In the genomic region with DNA sequence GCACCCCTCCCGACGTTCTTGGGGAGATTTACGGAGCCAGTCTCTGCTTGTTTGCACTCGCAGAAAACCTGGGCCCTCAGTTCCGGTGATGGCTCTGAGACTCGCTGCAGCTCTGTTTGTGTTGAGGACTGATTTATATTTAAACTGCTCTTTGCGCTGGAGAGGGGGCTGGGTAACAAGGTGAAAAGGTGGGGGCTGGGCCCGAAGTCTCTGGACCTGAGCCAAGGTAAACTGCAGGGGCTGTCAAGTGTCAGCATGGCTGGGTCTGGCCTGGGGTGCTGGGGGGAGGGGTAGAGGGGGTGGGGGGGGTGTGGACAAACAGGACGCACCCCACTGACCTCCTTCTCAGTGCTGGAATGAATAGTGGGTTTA, we compare ENCODE assay signal across 8 cellular contexts. TPM values are rescaled to one million over a fixed set of nuclear protein-coding genes. Genes with fewer than 3 reads are reported as not detected.
A peak's percentile ranks its signal among the peaks of the same experiment; 100 is the strongest.
DNase-seq lines count a peak whose midpoint lies in the region; ATAC-seq and TF ChIP-seq lines count a peak whose summit lies in the region.
"Had no signal": no experiment of that assay in that cellular context is flagged by ENCODE, and none has a peak within 500 bp of the region (broad histone marks: within the 10 kb centered on the region; RNA-seq: fewer than 3 reads in every experiment).

No MANE protein-coding gene starts in this region.

- peaks cover 49 to 57% of the 10 kb centered on the region in 2 donors for H3K27me3 Mint-ChIP-seq in T-cell
- H3K27me3 Mint-ChIP-seq in stimulated activated memory B cell treated with anti-CD40 and anti-IgM and Interleukin-4, amounts not matched to agents 10 μg/mL and 1 μg/mL and 100 μg/mL, for 72 hours = peaks cover 54% of the 10 kb centered on the region

- no peaks in the 10 kb centered on the region for H3K36me3 Mint-ChIP-seq in T-cell
- H3K36me3 Mint-ChIP-seq in stimulated activated memory B cell treated with anti-CD40 and anti-IgM and Interleukin-4, amounts not matched to agents 10 μg/mL and 1 μg/mL and 100 μg/mL, for 72 hours = no peaks in the 10 kb centered on the region

- H3K79me2 ChIP-seq in hepatocyte = no peaks in the 10 kb centered on the region

- H3K27me3 ChIP-seq in HUES6 (ENCODE audit: control insufficient read depth, insufficient read depth, low read length) = peaks cover 45% of the 10 kb centered on the region
- peaks cover 23% of the 10 kb centered on the region for H3K27me3 ChIP-seq in hepatocyte

- POLR2A ChIA-PET in T-cell (lab: Charles Lee) = no interaction called here

- CTCF ChIA-PET in T-cell (lab: Charles Lee) = no interaction called here

- H3K4me2 ChIP-seq in hepatocyte = peak overlapping the region; percentile 100

- ATAC-seq in T-cell (replicated peaks in 1 of 4) = no peak
- no peak for ATAC-seq in stimulated activated memory B cell treated with anti-CD40 and anti-IgM and Interleukin-4, amounts not matched to agents 10 μg/mL and 1 μg/mL and 100 μg/mL, for 72 hours

- WGBS in hepatocyte (ENCODE audit: low lambda C conversion rate, missing lambda C conversion rate) = 7% methylated on average over 9 of the region's 9 CpGs

- H4K20me1 ChIP-seq in hepatocyte (ENCODE audit: insufficient read depth, poor library complexity, severe bottlenecking) = no peaks in the 10 kb centered on the region

- H3K4me3 Mint-ChIP-seq in T-cell = peak overlapping the region in 2 of 3 donors; percentile 35 to 74
- peak overlapping the region; percentile 48 for H3K4me3 Mint-ChIP-seq in stimulated activated memory B cell treated with anti-CD40 and anti-IgM and Interleukin-4, amounts not matched to agents 10 μg/mL and 1 μg/mL and 100 μg/mL, for 72 hours

- H3K9me2 ChIP-seq in hepatocyte (replicated peaks; ENCODE audit: insufficient read depth) = no peaks in the 10 kb centered on the region

- H3K4me1 ChIP-seq in HUES6 (ENCODE audit: control insufficient read depth, insufficient read depth, low read length) (peaks cover 9% of the 10 kb centered on the region), hepatocyte (ENCODE audit: insufficient read depth) (peaks cover 11% of the 10 kb centered on the region)

- peak overlapping the region; percentile 72 for H2AFZ ChIP-seq in hepatocyte

- no peaks in the 10 kb centered on the region for H3K9me3 Mint-ChIP-seq in T-cell
- H3K9me3 Mint-ChIP-seq in stimulated activated memory B cell treated with anti-CD40 and anti-IgM and Interleukin-4, amounts not matched to agents 10 μg/mL and 1 μg/mL and 100 μg/mL, for 72 hours = no peaks in the 10 kb centered on the region

- in situ Hi-C loops in GM13977 (cut with MboI; ENCODE audit: low pct_unique_long_range_greater_than_20kb, low sequenced_read_pairs, unreplicated experiment) = no loop called here

- no peak overlapping the region for H3K27ac Mint-ChIP-seq in T-cell
- no peak overlapping the region for H3K27ac Mint-ChIP-seq in stimulated activated memory B cell treated with anti-CD40 and anti-IgM and Interleukin-4, amounts not matched to agents 10 μg/mL and 1 μg/mL and 100 μg/mL, for 72 hours

- no peak for DNase-seq in T-cell
- DNase-seq in hepatocyte (ENCODE audit: low spot score) = peak; percentile 69
- DNase-seq in EL = no peak
- DNase-seq in GM13977 (ENCODE audit: low spot score) = no peak
- no peak for DNase-seq in NCI-H446 (lab: John Stamatoyannopoulos, UW)
- DNase-seq: cerebellar nuclear complex had no signal

- no peak overlapping the region for H3K27ac ChIP-seq in HUES6 (ENCODE audit: low read depth, low read length)
- peak overlapping the region; percentile 70 for H3K27ac ChIP-seq in hepatocyte

- H3K4me3 ChIP-seq in HUES6 (ENCODE audit: low read depth, low read length) (peak overlapping the region; percentile 73), hepatocyte (peak overlapping the region; percentile 82)

- H3K36me3 ChIP-seq in HUES6 (ENCODE audit: control insufficient read depth, insufficient read depth, low read length) (no peaks in the 10 kb centered on the region), hepatocyte (replicated peaks; ENCODE audit: insufficient read depth, low read depth) (no peaks in the 10 kb centered on the region)

- H3K9me3 ChIP-seq in HUES6 (ENCODE audit: control insufficient read depth, insufficient read depth, low read depth, low read length) (no peaks in the 10 kb centered on the region), hepatocyte (ENCODE audit: low read depth) (no peaks in the 10 kb centered on the region)

- no peak for TF ChIP-seq CTCF in hepatocyte (IDR thresholded peaks at IDR 0.05; ENCODE audit: poor library complexity)
- no peak for TF ChIP-seq CTCF in GM13977 (IDR thresholded peaks at IDR 0.05; ENCODE audit: extremely low read depth, insufficient read depth, missing control alignments)

- H3K9ac ChIP-seq in HUES6 (ENCODE audit: low read length) = no peak overlapping the region

- peaks cover 4 to 11% (median 6%) of the 10 kb centered on the region in 3 donors for H3K4me1 Mint-ChIP-seq in T-cell
- peaks cover 8% of the 10 kb centered on the region for H3K4me1 Mint-ChIP-seq in stimulated activated memory B cell treated with anti-CD40 and anti-IgM and Interleukin-4, amounts not matched to agents 10 μg/mL and 1 μg/mL and 100 μg/mL, for 72 hours

RNA-seq across cellular contexts. Expression of a gene that starts 0.6 kb away (rescaled TPM):
- total RNA-seq in T-cell (under 1 TPM in 3 of 5 donors, not detected in 2; 0.18 to 0.39 (median 0.25) TPM), hepatocyte (2.2 and 2.3 TPM in 2 replicates)
- 7.0 and 8.4 TPM in 2 replicates for polyA plus RNA-seq in hepatocyte
